Comparison of ENCODE assay signal across 2 cellular contexts in the genomic region with DNA sequence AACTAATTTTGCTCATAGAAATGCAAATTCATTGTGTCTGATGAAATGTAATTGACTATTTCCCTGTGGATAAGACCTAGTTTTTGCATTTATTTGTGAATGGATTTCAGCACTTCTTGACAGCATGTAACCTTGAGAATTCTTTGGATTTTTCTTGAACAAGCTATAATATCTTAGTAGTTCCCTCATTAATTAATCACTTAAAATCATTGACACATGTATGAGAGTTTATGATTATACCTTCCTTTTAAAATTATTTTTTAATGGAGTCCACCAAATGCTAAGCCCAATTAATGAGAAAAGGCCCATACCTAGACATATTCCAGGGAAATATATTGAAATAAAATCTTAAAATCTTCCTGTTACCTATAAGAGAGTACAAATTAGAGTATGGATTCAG.
TF ChIP-seq lines count a peak whose summit lies in the region.

No MANE protein-coding gene starts in this region.

TF ChIP-seq in GM23338, 12 proteins besides CTCF, POLR2A, EP300 and RAD21 (continues in another document):
- TF ChIP-seq, protein P1, sequence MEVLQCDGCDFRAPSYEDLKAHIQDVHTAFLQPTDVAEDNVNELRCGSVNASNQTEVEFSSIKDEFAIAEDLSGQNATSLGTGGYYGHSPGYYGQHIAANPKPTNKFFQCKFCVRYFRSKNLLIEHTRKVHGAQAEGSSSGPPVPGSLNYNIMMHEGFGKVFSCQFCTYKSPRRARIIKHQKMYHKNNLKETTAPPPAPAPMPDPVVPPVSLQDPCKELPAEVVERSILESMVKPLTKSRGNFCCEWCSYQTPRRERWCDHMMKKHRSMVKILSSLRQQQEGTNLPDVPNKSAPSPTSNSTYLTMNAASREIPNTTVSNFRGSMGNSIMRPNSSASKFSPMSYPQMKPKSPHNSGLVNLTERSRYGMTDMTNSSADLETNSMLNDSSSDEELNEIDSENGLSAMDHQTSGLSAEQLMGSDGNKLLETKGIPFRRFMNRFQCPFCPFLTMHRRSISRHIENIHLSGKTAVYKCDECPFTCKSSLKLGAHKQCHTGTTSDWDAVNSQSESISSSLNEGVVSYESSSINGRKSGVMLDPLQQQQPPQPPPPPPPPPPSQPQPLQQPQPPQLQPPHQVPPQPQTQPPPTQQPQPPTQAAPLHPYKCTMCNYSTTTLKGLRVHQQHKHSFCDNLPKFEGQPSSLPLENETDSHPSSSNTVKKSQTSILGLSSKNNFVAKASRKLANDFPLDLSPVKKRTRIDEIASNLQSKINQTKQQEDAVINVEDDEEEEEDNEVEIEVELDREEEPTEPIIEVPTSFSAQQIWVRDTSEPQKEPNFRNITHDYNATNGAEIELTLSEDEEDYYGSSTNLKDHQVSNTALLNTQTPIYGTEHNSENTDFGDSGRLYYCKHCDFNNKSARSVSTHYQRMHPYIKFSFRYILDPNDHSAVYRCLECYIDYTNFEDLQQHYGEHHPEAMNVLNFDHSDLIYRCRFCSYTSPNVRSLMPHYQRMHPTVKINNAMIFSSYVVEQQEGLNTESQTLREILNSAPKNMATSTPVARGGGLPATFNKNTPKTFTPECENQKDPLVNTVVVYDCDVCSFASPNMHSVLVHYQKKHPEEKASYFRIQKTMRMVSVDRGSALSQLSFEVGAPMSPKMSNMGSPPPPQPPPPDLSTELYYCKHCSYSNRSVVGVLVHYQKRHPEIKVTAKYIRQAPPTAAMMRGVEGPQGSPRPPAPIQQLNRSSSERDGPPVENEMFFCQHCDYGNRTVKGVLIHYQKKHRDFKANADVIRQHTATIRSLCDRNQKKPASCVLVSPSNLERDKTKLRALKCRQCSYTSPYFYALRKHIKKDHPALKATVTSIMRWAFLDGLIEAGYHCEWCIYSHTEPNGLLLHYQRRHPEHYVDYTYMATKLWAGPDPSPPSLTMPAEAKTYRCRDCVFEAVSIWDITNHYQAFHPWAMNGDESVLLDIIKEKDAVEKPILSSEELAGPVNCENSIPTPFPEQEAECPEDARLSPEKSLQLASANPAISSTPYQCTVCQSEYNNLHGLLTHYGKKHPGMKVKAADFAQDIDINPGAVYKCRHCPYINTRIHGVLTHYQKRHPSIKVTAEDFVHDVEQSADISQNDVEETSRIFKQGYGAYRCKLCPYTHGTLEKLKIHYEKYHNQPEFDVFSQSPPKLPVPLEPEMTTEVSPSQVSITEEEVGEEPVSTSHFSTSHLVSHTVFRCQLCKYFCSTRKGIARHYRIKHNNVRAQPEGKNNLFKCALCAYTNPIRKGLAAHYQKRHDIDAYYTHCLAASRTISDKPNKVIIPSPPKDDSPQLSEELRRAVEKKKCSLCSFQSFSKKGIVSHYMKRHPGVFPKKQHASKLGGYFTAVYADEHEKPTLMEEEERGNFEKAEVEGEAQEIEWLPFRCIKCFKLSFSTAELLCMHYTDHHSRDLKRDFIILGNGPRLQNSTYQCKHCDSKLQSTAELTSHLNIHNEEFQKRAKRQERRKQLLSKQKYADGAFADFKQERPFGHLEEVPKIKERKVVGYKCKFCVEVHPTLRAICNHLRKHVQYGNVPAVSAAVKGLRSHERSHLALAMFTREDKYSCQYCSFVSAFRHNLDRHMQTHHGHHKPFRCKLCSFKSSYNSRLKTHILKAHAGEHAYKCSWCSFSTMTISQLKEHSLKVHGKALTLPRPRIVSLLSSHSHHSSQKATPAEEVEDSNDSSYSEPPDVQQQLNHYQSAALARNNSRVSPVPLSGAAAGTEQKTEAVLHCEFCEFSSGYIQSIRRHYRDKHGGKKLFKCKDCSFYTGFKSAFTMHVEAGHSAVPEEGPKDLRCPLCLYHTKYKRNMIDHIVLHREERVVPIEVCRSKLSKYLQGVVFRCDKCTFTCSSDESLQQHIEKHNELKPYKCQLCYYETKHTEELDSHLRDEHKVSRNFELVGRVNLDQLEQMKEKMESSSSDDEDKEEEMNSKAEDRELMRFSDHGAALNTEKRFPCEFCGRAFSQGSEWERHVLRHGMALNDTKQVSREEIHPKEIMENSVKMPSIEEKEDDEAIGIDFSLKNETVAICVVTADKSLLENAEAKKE (CRISPR knock-in tag; IDR thresholded peaks at IDR 0.05), result no peak
- TF ChIP-seq, protein P2, sequence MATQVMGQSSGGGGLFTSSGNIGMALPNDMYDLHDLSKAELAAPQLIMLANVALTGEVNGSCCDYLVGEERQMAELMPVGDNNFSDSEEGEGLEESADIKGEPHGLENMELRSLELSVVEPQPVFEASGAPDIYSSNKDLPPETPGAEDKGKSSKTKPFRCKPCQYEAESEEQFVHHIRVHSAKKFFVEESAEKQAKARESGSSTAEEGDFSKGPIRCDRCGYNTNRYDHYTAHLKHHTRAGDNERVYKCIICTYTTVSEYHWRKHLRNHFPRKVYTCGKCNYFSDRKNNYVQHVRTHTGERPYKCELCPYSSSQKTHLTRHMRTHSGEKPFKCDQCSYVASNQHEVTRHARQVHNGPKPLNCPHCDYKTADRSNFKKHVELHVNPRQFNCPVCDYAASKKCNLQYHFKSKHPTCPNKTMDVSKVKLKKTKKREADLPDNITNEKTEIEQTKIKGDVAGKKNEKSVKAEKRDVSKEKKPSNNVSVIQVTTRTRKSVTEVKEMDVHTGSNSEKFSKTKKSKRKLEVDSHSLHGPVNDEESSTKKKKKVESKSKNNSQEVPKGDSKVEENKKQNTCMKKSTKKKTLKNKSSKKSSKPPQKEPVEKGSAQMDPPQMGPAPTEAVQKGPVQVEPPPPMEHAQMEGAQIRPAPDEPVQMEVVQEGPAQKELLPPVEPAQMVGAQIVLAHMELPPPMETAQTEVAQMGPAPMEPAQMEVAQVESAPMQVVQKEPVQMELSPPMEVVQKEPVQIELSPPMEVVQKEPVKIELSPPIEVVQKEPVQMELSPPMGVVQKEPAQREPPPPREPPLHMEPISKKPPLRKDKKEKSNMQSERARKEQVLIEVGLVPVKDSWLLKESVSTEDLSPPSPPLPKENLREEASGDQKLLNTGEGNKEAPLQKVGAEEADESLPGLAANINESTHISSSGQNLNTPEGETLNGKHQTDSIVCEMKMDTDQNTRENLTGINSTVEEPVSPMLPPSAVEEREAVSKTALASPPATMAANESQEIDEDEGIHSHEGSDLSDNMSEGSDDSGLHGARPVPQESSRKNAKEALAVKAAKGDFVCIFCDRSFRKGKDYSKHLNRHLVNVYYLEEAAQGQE (IDR thresholded peaks at IDR 0.05; ENCODE audit: unreplicated experiment), result no peak
- TF ChIP-seq NANOG (IDR thresholded peaks at IDR 0.05; ENCODE audit: borderline replicate concordance) (no peak), ZNF331 (CRISPR knock-in tag; IDR thresholded peaks at IDR 0.05; ENCODE audit: low read depth) (no peak), JUNB (IDR thresholded peaks at IDR 0.05; ENCODE audit: unreplicated experiment) (no peak), EZH2 (IDR thresholded peaks at IDR 0.05; ENCODE audit: low read depth, unreplicated experiment) (no peak), STAT1 (IDR thresholded peaks at IDR 0.05; ENCODE audit: unreplicated experiment) (no peak), POLR2AphosphoS5 (IDR thresholded peaks at IDR 0.05; ENCODE audit: low read depth) (no peak), EZH2phosphoT487 (IDR thresholded peaks at IDR 0.05; ENCODE audit: unreplicated experiment) (no peak), ZNF114 (CRISPR knock-in tag; IDR thresholded peaks at IDR 0.05) (no peak)

TF ChIP-seq in H1, 55 proteins besides CTCF, POLR2A, EP300 and RAD21:
- TF ChIP-seq SP2 (IDR thresholded peaks at IDR 0.05; ENCODE audit: low read length) (no peak), GTF2F1 (IDR thresholded peaks at IDR 0.05; ENCODE audit: borderline replicate concordance, low read depth, low read length) (no peak)
